ENCODE assay signal across 18 cellular contexts in genomic region chr3:148938306-148938705, GRCh38.
"Had no signal": no experiment of that assay in that cellular context is flagged by ENCODE, and none has a peak within 500 bp of the region (broad histone marks: within the 10 kb centered on the region; RNA-seq: fewer than 3 reads in every experiment).

No MANE protein-coding gene starts in this region.

- H3K36me3 ChIP-seq: esophagus squamous epithelium, lower lobe of right lung, pancreas, right lobe of liver, thoracic aorta, tibial nerve, upper lobe of left lung had no signal

- DNase-seq: dermis blood vessel endothelial cell; esophagus squamous epithelium; immature natural killer cell; left ventricle myocardium superior; lower lobe of right lung; naive thymus-derived CD8-positive, alpha-beta T cell; nephron progenitor cell; occipital lobe; pancreas; right lobe of liver; small intestine; stimulated activated CD4-positive, alpha-beta T cell treated with anti-CD3 and anti-CD28 coated beads, Interleukin-15, amount 100 ng/mL, for 24 hours; stimulated activated CD4-positive, alpha-beta T cell treated with anti-CD3 and anti-CD28 coated beads, Interleukin-2, amount 100 ng/mL, for 48 hours; stimulated activated naive B cell treated with anti-CD40 and anti-IgM and Interleukin-4, amounts not matched to agents 10 μg/mL and 1 μg/mL and 100 μg/mL, for 72 hours; upper lobe of left lung had no signal

- ATAC-seq: left ventricle myocardium superior; lower lobe of right lung; naive thymus-derived CD8-positive, alpha-beta T cell; pancreas; right lobe of liver; stimulated activated naive B cell treated with anti-CD40 and anti-IgM and Interleukin-4, amounts not matched to agents 10 μg/mL and 1 μg/mL and 100 μg/mL, for 72 hours had no signal

- H3K9me3 ChIP-seq: esophagus squamous epithelium, lower lobe of right lung, pancreas, right lobe of liver, thoracic aorta, tibial nerve, upper lobe of left lung had no signal

- H3K4me3 ChIP-seq: coronary artery, esophagus squamous epithelium, lower lobe of right lung, pancreas, right lobe of liver, thoracic aorta, upper lobe of left lung had no signal

- H3K27me3 ChIP-seq: pancreas, right lobe of liver, tibial nerve, upper lobe of left lung had no signal

- H3K27ac ChIP-seq: coronary artery, esophagus squamous epithelium, lower lobe of right lung, pancreas, right lobe of liver, thoracic aorta, upper lobe of left lung had no signal

- H3K4me1 ChIP-seq: esophagus squamous epithelium, right lobe of liver, upper lobe of left lung had no signal
